25 cellular contexts compared by ENCODE assay signal in the genomic region with DNA sequence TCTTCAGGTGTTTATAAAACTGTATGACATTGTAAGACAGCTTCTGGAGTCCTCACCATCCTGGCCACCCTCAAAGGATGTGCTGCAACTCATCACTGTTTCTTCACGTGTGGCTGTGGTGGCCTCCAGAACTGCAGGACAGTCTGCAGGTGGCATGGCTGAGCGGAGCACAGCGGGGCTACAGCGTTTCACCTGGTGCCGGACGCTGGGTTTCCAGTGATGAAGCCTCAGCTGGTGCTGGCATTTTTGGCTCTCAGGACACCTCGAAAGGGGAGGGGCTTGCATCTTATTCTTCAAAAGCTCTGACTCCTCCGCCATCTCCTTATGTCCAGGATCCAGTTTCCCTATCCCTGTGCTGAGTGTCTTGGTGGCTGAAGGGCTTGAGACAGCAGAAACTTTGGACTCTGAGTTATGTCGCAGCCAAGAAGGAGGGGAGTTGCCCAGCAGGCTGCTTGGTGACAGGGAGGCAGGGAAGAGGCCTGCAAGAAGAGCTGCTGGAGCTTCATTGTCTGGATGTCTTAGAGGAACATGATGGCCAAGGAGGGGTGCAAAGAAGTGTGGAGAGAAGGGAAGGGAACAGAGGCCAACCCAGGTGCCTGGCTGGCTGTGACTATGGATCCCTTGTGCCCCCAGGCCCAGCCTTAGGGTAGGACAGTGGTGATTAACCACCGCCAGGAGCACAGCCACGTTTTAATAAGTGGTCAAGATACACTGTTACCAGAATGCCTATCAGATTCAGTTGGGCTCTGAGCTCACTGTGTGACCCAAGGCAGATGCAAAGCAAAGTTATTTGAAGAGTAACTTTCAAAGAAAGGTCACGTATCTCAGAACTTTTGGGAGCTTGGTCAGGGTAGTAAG. TPM values are rescaled to one million over a fixed set of nuclear protein-coding genes. Genes with fewer than 3 reads are reported as not detected.
DNase-seq lines count a peak whose midpoint lies in the region; ATAC-seq, FAIRE-seq and TF ChIP-seq lines count a peak whose summit lies in the region.
"Had no signal": no experiment of that assay in that cellular context is flagged by ENCODE, and none has a peak within 500 bp of the region (broad histone marks: within the 10 kb centered on the region; RNA-seq: fewer than 3 reads in every experiment).

No MANE protein-coding gene starts in this region.

- 87 to 94% methylated on average over 11 to 12 of the region's 12 CpGs for WGBS in endodermal cell (ENCODE audit: insufficient coverage in 1 of 2, insufficient read length in 1 of 2), 2 experiments
- WGBS in small intestine, 3 donors = 29 to 67% (median 42%) methylated on average over 12 of the region's 12 CpGs
- WGBS in testis, 2 donors = 74 to 84% methylated on average over 12 of the region's 12 CpGs
- 81 to 85% (median 85%) methylated on average over 12 of the region's 12 CpGs for WGBS in ovary, 3 donors

- H3K9me3 ChIP-seq in endodermal cell (ENCODE audit: control insufficient read depth, low read length) (no peaks in the 10 kb centered on the region), small intestine (ENCODE audit: control insufficient read depth, low read depth) (no peaks in the 10 kb centered on the region), testis (no peaks in the 10 kb centered on the region), ovary (no peaks in the 10 kb centered on the region)
- H3K9me3 ChIP-seq: lower lobe of right lung, SK-N-SH, upper lobe of right lung had no signal

- H3K27ac ChIP-seq in endodermal cell (ENCODE audit: low read depth, low read length) (no peak overlapping the region), small intestine (ENCODE audit: low read depth in 1 of 2, low read length in 1 of 2) (peak overlapping the region; percentile 19 to 74), testis (no peak overlapping the region), ovary (no peak overlapping the region)
- H3K27ac ChIP-seq: lower lobe of right lung, parathyroid adenoma, upper lobe of right lung had no signal

- no peaks in the 10 kb centered on the region for H3K27me3 ChIP-seq in endodermal cell (ENCODE audit: control insufficient read depth, insufficient read depth, low read length, poor library complexity, severe bottlenecking)
- H3K27me3 ChIP-seq in small intestine (ENCODE audit: control insufficient read depth in 2 of 2, insufficient read depth in 2 of 2, low read length in 2 of 2) = no peaks in the 10 kb centered on the region
- no peaks in the 10 kb centered on the region for H3K27me3 ChIP-seq in testis
- no peaks in the 10 kb centered on the region for H3K27me3 ChIP-seq in ovary
- H3K27me3 ChIP-seq: upper lobe of right lung had no signal

- H3K4me3 ChIP-seq in endodermal cell (ENCODE audit: low read length) = no peak overlapping the region
- peak overlapping the region in 1 of 2 donors; percentile 43 for H3K4me3 ChIP-seq in small intestine (ENCODE audit: low read depth in 1 of 2, low read length in 2 of 2)
- no peak overlapping the region for H3K4me3 ChIP-seq in testis
- no peak overlapping the region for H3K4me3 ChIP-seq in ovary
- H3K4me3 ChIP-seq: lower lobe of right lung, upper lobe of right lung had no signal

- DNase-seq in activated CD8-positive, alpha-beta T cell treated with anti-CD3 and anti-CD28 coated beads, Interleukin-2, amount 10 ng/mL, durations not matched to agents 7 days and 5 days = peak; percentile 20
- no peak for DNase-seq in activated CD8-positive, alpha-beta T cell treated with anti-CD3 and anti-CD28 coated beads for 36 hours
- peak; percentile 44 for DNase-seq in endodermal cell
- DNase-seq in small intestine = peak; percentile 91
- no peak for DNase-seq in testis
- no peak for DNase-seq in ovary
- DNase-seq: ACHN; activated CD4-positive, alpha-beta T cell treated with anti-CD3 and anti-CD28 coated beads for 1 hour; activated effector memory CD4-positive, alpha-beta T cell treated with anti-CD3 and anti-CD28 coated beads, Interleukin-2, amount 50 U/mL, for 16 hours; amygdala; central memory CD4-positive, alpha-beta T cell; DMS153; effector CD8-positive, alpha-beta T cell; Karpas-422; lower lobe of right lung; NCI-H1092; NCI-H524 treated with DMSO at 0.1 percent for 48 hours; OCI-M1; SK-N-SH; stimulated activated CD4-positive, alpha-beta T cell treated with anti-CD3 and anti-CD28 coated beads, Interleukin-2, amount 100 ng/mL, for 24 hours; T1000; upper lobe of right lung had no signal

- TF ChIP-seq CTCF in activated CD8-positive, alpha-beta T cell treated with anti-CD3 and anti-CD28 coated beads for 36 hours (IDR thresholded peaks at IDR 0.05) = no peak
- TF ChIP-seq CTCF in endodermal cell (conservative IDR thresholded peaks at IDR 0.05) (peak; percentile 37), testis (IDR thresholded peaks at IDR 0.05) (no peak), ovary (IDR thresholded peaks at IDR 0.05) (no peak)

- peaks cover 7% of the 10 kb centered on the region for H3K4me1 Mint-ChIP-seq in activated CD8-positive, alpha-beta T cell treated with anti-CD3 and anti-CD28 coated beads, Interleukin-2, amount 10 ng/mL, durations not matched to agents 7 days and 5 days (ENCODE audit: low read depth)
- peaks cover 6% of the 10 kb centered on the region for H3K4me1 Mint-ChIP-seq in activated CD8-positive, alpha-beta T cell treated with anti-CD3 and anti-CD28 coated beads for 36 hours (ENCODE audit: low read depth)
- H3K4me1 Mint-ChIP-seq in endodermal cell = no peaks in the 10 kb centered on the region

- no peak overlapping the region for H3K4me3 Mint-ChIP-seq in activated CD8-positive, alpha-beta T cell treated with anti-CD3 and anti-CD28 coated beads, Interleukin-2, amount 10 ng/mL, durations not matched to agents 7 days and 5 days
- no peak overlapping the region for H3K4me3 Mint-ChIP-seq in activated CD8-positive, alpha-beta T cell treated with anti-CD3 and anti-CD28 coated beads for 36 hours
- no peak overlapping the region for H3K4me3 Mint-ChIP-seq in endodermal cell
- H3K4me3 Mint-ChIP-seq: CD14-positive monocyte; stimulated activated naive CD8-positive, alpha-beta T cell treated with anti-CD3 and anti-CD28 coated beads, Interleukin-15, Interleukin-2, amounts not matched to agents 100 ng/mL and 50 ng/mL, for 24 hours had no signal

- H3K9me3 Mint-ChIP-seq in activated CD8-positive, alpha-beta T cell treated with anti-CD3 and anti-CD28 coated beads, Interleukin-2, amount 10 ng/mL, durations not matched to agents 7 days and 5 days (ENCODE audit: insufficient read depth) = no peaks in the 10 kb centered on the region
- H3K9me3 Mint-ChIP-seq in activated CD8-positive, alpha-beta T cell treated with anti-CD3 and anti-CD28 coated beads for 36 hours = no peaks in the 10 kb centered on the region
- H3K9me3 Mint-ChIP-seq in endodermal cell = no peaks in the 10 kb centered on the region
- H3K9me3 Mint-ChIP-seq: CD14-positive monocyte; stimulated activated naive CD8-positive, alpha-beta T cell treated with anti-CD3 and anti-CD28 coated beads, Interleukin-15, Interleukin-2, amounts not matched to agents 100 ng/mL and 50 ng/mL, for 24 hours had no signal

- CTCF ChIA-PET in activated CD8-positive, alpha-beta T cell treated with anti-CD3 and anti-CD28 coated beads, Interleukin-2, amount 10 ng/mL, durations not matched to agents 7 days and 5 days (lab: Charles Lee) = interaction anchor here (1.0 to 1.5 kb wide), 4 partner anchors 13 to 160 kb away, joined by 3 to 4 read pairs (median 4); no protein-coding TSS in a partner anchor
- CTCF ChIA-PET in activated CD8-positive, alpha-beta T cell treated with anti-CD3 and anti-CD28 coated beads for 36 hours (lab: Charles Lee) = interaction anchor here (1.1 to 2.3 kb wide), 2 partner anchors 13 to 271 kb away, joined by 3 to 5 read pairs; no protein-coding TSS in a partner anchor

- ATAC-seq in activated CD8-positive, alpha-beta T cell treated with anti-CD3 and anti-CD28 coated beads, Interleukin-2, amount 10 ng/mL, durations not matched to agents 7 days and 5 days = no peak
- ATAC-seq in activated CD8-positive, alpha-beta T cell treated with anti-CD3 and anti-CD28 coated beads for 36 hours = no peak
- ATAC-seq: upper lobe of right lung had no signal

- no peaks in the 10 kb centered on the region for H3K36me3 ChIP-seq in endodermal cell (ENCODE audit: control insufficient read depth, insufficient read depth, low read length)
- H3K36me3 ChIP-seq in small intestine (ENCODE audit: control insufficient read depth in 2 of 2, insufficient read depth in 2 of 2, low read length in 2 of 2) = no peaks in the 10 kb centered on the region
- no peaks in the 10 kb centered on the region for H3K36me3 ChIP-seq in testis (ENCODE audit: low read depth, missing control alignments)
- H3K36me3 ChIP-seq in ovary = no peaks in the 10 kb centered on the region
- H3K36me3 ChIP-seq: lower lobe of right lung, upper lobe of right lung had no signal

- intact Hi-C loops in activated CD8-positive, alpha-beta T cell treated with anti-CD3 and anti-CD28 coated beads for 36 hours (cut with micrococcal nuclease) = no loop called here
- intact Hi-C loops in testis (cut with DNase I; ENCODE audit: low total_unique reads) = no loop called here
- intact Hi-C loops in ovary (cut with DNase I) = loop anchor here in 3 of 4 donors (5.0 to 10.0 kb wide), 2 partner anchors 378 to 465 kb away; no protein-coding TSS in a partner anchor

- H3K27me3 Mint-ChIP-seq in activated CD8-positive, alpha-beta T cell treated with anti-CD3 and anti-CD28 coated beads, Interleukin-2, amount 10 ng/mL, durations not matched to agents 7 days and 5 days (ENCODE audit: low read depth) = no peaks in the 10 kb centered on the region
- no peaks in the 10 kb centered on the region for H3K27me3 Mint-ChIP-seq in activated CD8-positive, alpha-beta T cell treated with anti-CD3 and anti-CD28 coated beads for 36 hours
- peaks cover 2% of the 10 kb centered on the region for H3K27me3 Mint-ChIP-seq in endodermal cell (ENCODE audit: insufficient read depth)
- H3K27me3 Mint-ChIP-seq: stimulated activated naive CD8-positive, alpha-beta T cell treated with anti-CD3 and anti-CD28 coated beads, Interleukin-15, Interleukin-2, amounts not matched to agents 100 ng/mL and 50 ng/mL, for 24 hours had no signal

- H3K36me3 Mint-ChIP-seq in activated CD8-positive, alpha-beta T cell treated with anti-CD3 and anti-CD28 coated beads, Interleukin-2, amount 10 ng/mL, durations not matched to agents 7 days and 5 days (ENCODE audit: low read depth) = no peaks in the 10 kb centered on the region
- no peaks in the 10 kb centered on the region for H3K36me3 Mint-ChIP-seq in activated CD8-positive, alpha-beta T cell treated with anti-CD3 and anti-CD28 coated beads for 36 hours (ENCODE audit: low read depth)
- no peaks in the 10 kb centered on the region for H3K36me3 Mint-ChIP-seq in endodermal cell (ENCODE audit: low read depth)
- H3K36me3 Mint-ChIP-seq: CD14-positive monocyte had no signal

- no peak overlapping the region for H3K27ac Mint-ChIP-seq in activated CD8-positive, alpha-beta T cell treated with anti-CD3 and anti-CD28 coated beads, Interleukin-2, amount 10 ng/mL, durations not matched to agents 7 days and 5 days
- H3K27ac Mint-ChIP-seq in activated CD8-positive, alpha-beta T cell treated with anti-CD3 and anti-CD28 coated beads for 36 hours = no peak overlapping the region
- no peak overlapping the region for H3K27ac Mint-ChIP-seq in endodermal cell
- H3K27ac Mint-ChIP-seq: stimulated activated naive CD8-positive, alpha-beta T cell treated with anti-CD3 and anti-CD28 coated beads, Interleukin-15, Interleukin-2, amounts not matched to agents 100 ng/mL and 50 ng/mL, for 24 hours had no signal

- no peak for TF ChIP-seq EP300 in ovary (IDR thresholded peaks at IDR 0.05)

- POLR2A ChIA-PET in activated CD8-positive, alpha-beta T cell treated with anti-CD3 and anti-CD28 coated beads, Interleukin-2, amount 10 ng/mL, durations not matched to agents 7 days and 5 days (lab: Charles Lee) = interaction anchor here (1.1 kb wide), 1 partner anchor 21 kb away, joined by 3 read pairs; no protein-coding TSS in a partner anchor
- POLR2A ChIA-PET in activated CD8-positive, alpha-beta T cell treated with anti-CD3 and anti-CD28 coated beads for 36 hours (lab: Charles Lee) = no interaction called here

- TF ChIP-seq POLR2A in testis (IDR thresholded peaks at IDR 0.05) = no peak
- no peak for TF ChIP-seq POLR2A in ovary (IDR thresholded peaks at IDR 0.05)

- no peak for FAIRE-seq in small intestine (lab: Jason Lieb, UNC)

- H3K4me1 ChIP-seq in endodermal cell (ENCODE audit: control insufficient read depth, insufficient read depth, low read length) (no peaks in the 10 kb centered on the region), small intestine (ENCODE audit: control insufficient read depth in 2 of 2, insufficient read depth in 1 of 2, low read depth in 1 of 2, low read length in 1 of 2) (peaks cover 0 to 2% of the 10 kb centered on the region in 2 donors), testis (no peaks in the 10 kb centered on the region), ovary (ENCODE audit: insufficient read depth) (no peaks in the 10 kb centered on the region)
- H3K4me1 ChIP-seq: parathyroid adenoma had no signal

- H3K9ac ChIP-seq in endodermal cell (ENCODE audit: extremely low read depth, low read length, poor library complexity, severe bottlenecking) = no peak overlapping the region
- H3K9ac ChIP-seq: parathyroid adenoma, SK-N-SH had no signal

RNA-seq across cellular contexts. Expression of a gene that starts 58.7 kb away (rescaled TPM):
- 10 to 100 TPM; 19.6 to 19.8 TPM for total RNA-seq in activated CD8-positive, alpha-beta T cell treated with anti-CD3 and anti-CD28 coated beads, Interleukin-2, amount 10 ng/mL, durations not matched to agents 7 days and 5 days
- total RNA-seq in activated CD8-positive, alpha-beta T cell treated with anti-CD3 and anti-CD28 coated beads for 36 hours = 10 to 100 TPM; 22.9 to 23.2 TPM
- total RNA-seq in endodermal cell = 10 to 100 TPM; 31.3 to 41.6 TPM
- polyA plus RNA-seq in endodermal cell (2013, experiment 1 of 2) = 24.2 TPM
- polyA plus RNA-seq in endodermal cell (2013, experiment 2 of 2) = 23.0 TPM
- polyA plus RNA-seq in small intestine = 1 to 10 TPM; 2.4 to 6.4 (median 3.6) TPM
- total RNA-seq in testis = 1 to 10 TPM; 5.0 to 5.7 TPM
- 36.6 TPM for polyA plus RNA-seq in testis (ENCODE audit: insufficient read depth, low read depth, low replicate concordance)
- total RNA-seq in ovary = 10 to 100 TPM in 5 of 7 donors, 1 to 10 TPM in 2; 2.1 to 22.3 (median 18.0) TPM
- polyA plus RNA-seq in ovary = 10 to 100 TPM in 1 of 2 donors, 1 to 10 TPM in 1; 7.4 to 31.2 TPM

RNA-seq across cellular contexts. Expression of a gene that starts 58.8 kb away (rescaled TPM):
- 1 to 10 TPM; 5.2 to 5.7 TPM for total RNA-seq in activated CD8-positive, alpha-beta T cell treated with anti-CD3 and anti-CD28 coated beads, Interleukin-2, amount 10 ng/mL, durations not matched to agents 7 days and 5 days
- 1 to 10 TPM; 4.2 to 5.4 TPM for total RNA-seq in activated CD8-positive, alpha-beta T cell treated with anti-CD3 and anti-CD28 coated beads for 36 hours
- total RNA-seq in endodermal cell = 10 to 100 TPM; 15.1 to 19.4 TPM
- polyA plus RNA-seq in endodermal cell (2013, experiment 1 of 2) = 17.6 TPM
- polyA plus RNA-seq in endodermal cell (2013, experiment 2 of 2) = 17.1 TPM
- polyA plus RNA-seq in small intestine = 1 to 10 TPM; 3.7 to 5.4 (median 4.5) TPM
- total RNA-seq in testis = 10 to 100 TPM in 1 of 2 donors, 1 to 10 TPM in 1; 9.8 to 20.2 TPM
- 15.2 TPM for polyA plus RNA-seq in testis (ENCODE audit: insufficient read depth, low read depth, low replicate concordance)
- 10 to 100 TPM in 1 of 7 donors, 1 to 10 TPM in 6; 3.9 to 11.9 (median 6.3) TPM for total RNA-seq in ovary
- 1 to 10 TPM; 3.7 to 9.0 TPM for polyA plus RNA-seq in ovary

Comparison
In these comparisons a context has a peak if more than half of its experiments do, and no peak if none do; other contexts are left out.
1. DNase-seq: peak in activated CD8-positive, alpha-beta T cell treated with anti-CD3 and anti-CD28 coated beads, Interleukin-2, amount 10 ng/mL, durations not matched to agents 7 days and 5 days (single experiment), endodermal cell (single experiment) and small intestine (single experiment); none in activated CD8-positive, alpha-beta T cell treated with anti-CD3 and anti-CD28 coated beads for 36 hours (single experiment), testis (single experiment) and ovary (0 of 5).
2. H3K27ac ChIP-seq: peak in small intestine (2 of 2); none in endodermal cell (single experiment), testis (0 of 2) and ovary (0 of 2).
3. intact Hi-C loops: an anchor here in ovary (5.0 to 10.0 kb wide); none called in activated CD8-positive, alpha-beta T cell treated with anti-CD3 and anti-CD28 coated beads for 36 hours and testis.